Comparison of ENCODE assay signal across 23 cellular contexts in the genomic region with DNA sequence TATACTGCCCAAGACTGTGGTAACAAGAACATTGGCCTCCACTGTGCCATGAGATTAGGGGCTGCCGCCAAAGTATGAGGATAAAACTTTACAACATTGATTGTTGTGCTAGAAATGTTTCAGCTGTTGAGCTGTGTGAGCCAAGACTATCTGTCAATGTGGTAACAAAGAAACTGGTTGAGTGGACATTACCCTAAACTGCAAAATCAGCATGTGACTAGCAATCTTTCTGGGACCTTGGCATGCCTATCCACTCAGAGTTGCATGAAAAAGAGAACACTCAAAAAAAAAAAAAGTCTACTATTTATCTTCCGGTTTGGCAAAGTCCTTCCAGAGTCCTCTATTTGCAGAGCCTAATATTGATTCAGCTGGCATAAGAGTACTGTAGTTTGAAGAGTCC.
"Had no signal": no experiment of that assay in that cellular context is flagged by ENCODE, and none has a peak within 500 bp of the region (broad histone marks: within the 10 kb centered on the region; RNA-seq: fewer than 3 reads in every experiment).

No MANE protein-coding gene starts in this region.

- H3K4me1 Mint-ChIP-seq: activated CD4-positive, alpha-beta memory T cell treated with anti-CD3 and anti-CD28 coated beads, Interleukin-2, amount 10 ng/mL, durations not matched to agents 7 days and 5 days; activated naive CD8-positive, alpha-beta T cell treated with anti-CD3 and anti-CD28 coated beads, Interleukin-2, amount 10 ng/mL, durations not matched to agents 7 days and 5 days; memory B cell; nephron had no signal

- H3K4me3 ChIP-seq: coronary artery, esophagus muscularis mucosa, gastrocnemius medialis, ovary, psoas muscle, right atrium auricular region, spleen had no signal

- H3K9me3 ChIP-seq: gastrocnemius medialis, neutrophil, ovary had no signal

- H3K27me3 ChIP-seq: esophagus muscularis mucosa, gastrocnemius medialis, neutrophil, ovary, right atrium auricular region, spleen had no signal

- H3K27ac ChIP-seq: coronary artery, esophagus muscularis mucosa, gastrocnemius medialis, neutrophil, ovary, psoas muscle, right atrium auricular region, spleen had no signal

- H3K36me3 Mint-ChIP-seq: activated naive CD8-positive, alpha-beta T cell treated with anti-CD3 and anti-CD28 coated beads, Interleukin-2, amount 10 ng/mL, durations not matched to agents 7 days and 5 days; memory B cell had no signal

- H3K36me3 ChIP-seq: esophagus muscularis mucosa, gastrocnemius medialis, neutrophil, ovary, right atrium auricular region, spleen had no signal

- H3K9me3 Mint-ChIP-seq: nephron had no signal

- DNase-seq: activated CD4-positive, alpha-beta memory T cell treated with anti-CD3 and anti-CD28 coated beads, Interleukin-2, amount 10 ng/mL, durations not matched to agents 7 days and 5 days; activated CD4-positive, alpha-beta T cell treated with anti-CD3 and anti-CD28 coated beads for 48 hours; activated CD4-positive, CD25-positive, alpha-beta regulatory T cell; activated effector memory CD4-positive, alpha-beta T cell treated with Interleukin-2 at 50 U/mL for 16 hours; activated naive CD4-positive, alpha-beta T cell treated with anti-CD3 and anti-CD28 coated beads for 36 hours; activated naive CD8-positive, alpha-beta T cell treated with anti-CD3 and anti-CD28 coated beads, Interleukin-2, amount 10 ng/mL, durations not matched to agents 7 days and 5 days; activated T-cell treated with anti-CD3 and anti-CD28 coated beads, Interleukin-2, amount 50 U/mL, for 72 hours; amygdala; cerebellar nuclear complex; gastrocnemius medialis; hippocampal formation; left ventricle myocardium superior; ovary; psoas muscle; spleen; stimulated activated CD4-positive, alpha-beta T cell treated with anti-CD3 and anti-CD28 coated beads, Interleukin-4, amount 100 ng/mL, for 1 hour; stimulated activated naive CD4-positive, alpha-beta T cell treated with Interleukin-2 at 50 U/mL for 16 hours had no signal

- H3K27me3 Mint-ChIP-seq: activated CD4-positive, alpha-beta memory T cell treated with anti-CD3 and anti-CD28 coated beads, Interleukin-2, amount 10 ng/mL, durations not matched to agents 7 days and 5 days; activated naive CD8-positive, alpha-beta T cell treated with anti-CD3 and anti-CD28 coated beads, Interleukin-2, amount 10 ng/mL, durations not matched to agents 7 days and 5 days; memory B cell had no signal

- H3K27ac Mint-ChIP-seq: activated CD4-positive, alpha-beta memory T cell treated with anti-CD3 and anti-CD28 coated beads, Interleukin-2, amount 10 ng/mL, durations not matched to agents 7 days and 5 days; activated naive CD4-positive, alpha-beta T cell treated with anti-CD3 and anti-CD28 coated beads for 36 hours; activated naive CD8-positive, alpha-beta T cell treated with anti-CD3 and anti-CD28 coated beads, Interleukin-2, amount 10 ng/mL, durations not matched to agents 7 days and 5 days; activated T-cell treated with anti-CD3 and anti-CD28 coated beads, Interleukin-2, amount 50 U/mL, for 72 hours; memory B cell; nephron had no signal

- ATAC-seq: activated T-cell treated with anti-CD3 and anti-CD28 coated beads, Interleukin-2, amount 50 U/mL, for 72 hours; gastrocnemius medialis; left ventricle myocardium superior; psoas muscle had no signal

- H3K4me3 Mint-ChIP-seq: activated CD4-positive, alpha-beta memory T cell treated with anti-CD3 and anti-CD28 coated beads, Interleukin-2, amount 10 ng/mL, durations not matched to agents 7 days and 5 days; activated naive CD4-positive, alpha-beta T cell treated with anti-CD3 and anti-CD28 coated beads for 36 hours; activated naive CD8-positive, alpha-beta T cell treated with anti-CD3 and anti-CD28 coated beads, Interleukin-2, amount 10 ng/mL, durations not matched to agents 7 days and 5 days; activated T-cell treated with anti-CD3 and anti-CD28 coated beads, Interleukin-2, amount 50 U/mL, for 72 hours; memory B cell; nephron had no signal

- H3K4me1 ChIP-seq: esophagus muscularis mucosa, gastrocnemius medialis, psoas muscle, right atrium auricular region, spleen had no signal
